ENCODE assay signal across 8 cellular contexts in genomic region chr9:94347451-94347850, GRCh38. TPM values are rescaled to one million over a fixed set of nuclear protein-coding genes. Genes with fewer than 3 reads are reported as not detected.
"Had no signal": no experiment of that assay in that cellular context is flagged by ENCODE, and none has a peak within 500 bp of the region (broad histone marks: within the 10 kb centered on the region; RNA-seq: fewer than 3 reads in every experiment).

No MANE protein-coding gene starts in this region.

RNA-seq across cellular contexts. Expression of gene NUTM2F, which starts 19.0 kb away (rescaled TPM):
- total RNA-seq: K562, M059J, PC-9, Peyer's patch, Right ventricle myocardium superior, RPMI7951, SJSA1 had no signal
- polyA plus RNA-seq: IgD-negative memory B cell had no signal
